Comparison of ENCODE assay signal across 10 cellular contexts in genomic region chr2:120596990-120597594, GRCh38.
DNase-seq lines count a peak whose midpoint lies in the region; ATAC-seq, FAIRE-seq and TF ChIP-seq lines count a peak whose summit lies in the region.
"Had no signal": no experiment of that assay in that cellular context is flagged by ENCODE, and none has a peak within 500 bp of the region (broad histone marks: within the 10 kb centered on the region; RNA-seq: fewer than 3 reads in every experiment).

No MANE protein-coding gene starts in this region.

- H3K27me3 ChIP-seq in HL-60 (ENCODE audit: insufficient read depth, poor library complexity, severe bottlenecking): no peaks in the 10 kb centered on the region
- H3K27me3 ChIP-seq in bronchial epithelial cell (ENCODE audit: control insufficient read depth, insufficient read depth, low read length): no peaks in the 10 kb centered on the region
- peaks cover 0 to 24% (median 0%) of the 10 kb centered on the region in 7 donors for H3K27me3 ChIP-seq in spleen (replicated peaks in 1 of 7)

- H3K9me3 ChIP-seq in kidney (ENCODE audit: control insufficient read depth in 1 of 2, low read length in 2 of 2) (no peaks in the 10 kb centered on the region), spleen (peaks cover 0 to 5% (median 0%) of the 10 kb centered on the region in 8 donors)

- TF ChIP-seq POLR2A in spleen (IDR thresholded peaks at IDR 0.05) (no peak), GM12891 (IDR thresholded peaks at IDR 0.05; ENCODE audit: low read depth, low read length) (no peak)

- CTCF ChIA-PET in RWPE1 (lab: Yijun Ruan, JAX): interaction anchor here (0.5 to 0.9 kb wide), 2 partner anchors 46 to 259 kb away, joined by 3 read pairs; no protein-coding TSS in a partner anchor

- H3K4me3 ChIP-seq in HL-60 (replicated peaks; ENCODE audit: insufficient read depth, low read length) (peak overlapping the region; percentile 28), bronchial epithelial cell (ENCODE audit: low read depth, low read length) (no peak overlapping the region), kidney (ENCODE audit: low read length in 2 of 2) (no peak overlapping the region), spleen (peak overlapping the region in 1 of 8 donors; percentile 7)

- POLR2A ChIA-PET in RWPE1 (lab: Yijun Ruan, JAX; ENCODE audit: low non-redundant PET): no interaction called here

- 66 to 78% (median 70%) methylated on average over 12 of the region's 12 CpGs for WGBS in spleen, 5 donors

- H3K9ac ChIP-seq in kidney (ENCODE audit: low read length in 2 of 2): no peak overlapping the region

- peak; percentile 40 for FAIRE-seq in bronchial epithelial cell (lab: Jason Lieb, UNC)
- no peak for FAIRE-seq in kidney (lab: Jason Lieb, UNC)
- FAIRE-seq in GM12891 (lab: Jason Lieb, UNC): no peak

- H3K36me3 ChIP-seq in bronchial epithelial cell (ENCODE audit: control insufficient read depth, insufficient read depth, low read length) (no peaks in the 10 kb centered on the region), kidney (ENCODE audit: control insufficient read depth in 1 of 2, insufficient read depth in 2 of 2, low read length in 2 of 2) (no peaks in the 10 kb centered on the region), spleen (no peaks in the 10 kb centered on the region)

- intact Hi-C loops in kidney (cut with DNase I): no loop called here
- intact Hi-C loops in spleen (cut with DNase I; ENCODE audit: low total_unique reads): no loop called here

- no peaks in the 10 kb centered on the region for H3K4me1 ChIP-seq in kidney (ENCODE audit: control insufficient read depth in 1 of 2, insufficient read depth in 1 of 2, low read depth in 1 of 2, low read length in 2 of 2)
- no peaks in the 10 kb centered on the region for H3K4me1 ChIP-seq in spleen

- TF ChIP-seq CTCF in HL-60 (IDR thresholded peaks at IDR 0.05; ENCODE audit: insufficient read depth, low read length): no peak
- no peak for TF ChIP-seq CTCF in bronchial epithelial cell (IDR thresholded peaks at IDR 0.05; ENCODE audit: insufficient read depth, low read length, severe bottlenecking)
- no peak for TF ChIP-seq CTCF in kidney (IDR thresholded peaks at IDR 0.05; ENCODE audit: borderline replicate concordance, extremely low read depth, insufficient read depth)
- no peak for TF ChIP-seq CTCF in spleen (IDR thresholded peaks at IDR 0.05 in 8 of 11, conservative IDR thresholded peaks at IDR 0.05 in 3 of 11)
- no peak for TF ChIP-seq CTCF in RWPE1 (conservative IDR thresholded peaks at IDR 0.05; ENCODE audit: low read depth)

- H3K27ac ChIP-seq in HL-60 (replicated peaks) (peak overlapping the region; percentile 96), kidney (ENCODE audit: low read depth in 2 of 2, low read length in 2 of 2) (no peak overlapping the region), spleen (peak overlapping the region in 3 of 8 donors; percentile 14 to 63 (median 49)), RWPE1 (no peak overlapping the region)

- ATAC-seq in esophagus mucosa: no peak

- DNase-seq in HL-60 (ENCODE audit: low read depth in 1 of 2, low spot score in 1 of 2) (peak; percentile 92), bronchial epithelial cell (ENCODE audit: low read depth) (no peak), kidney (peak; percentile 68), spleen (peak; percentile 37), NCI-H446 (lab: John Stamatoyannopoulos, UW) (no peak), RWPE1 (ENCODE audit: low spot score) (no peak), GM12891 (ENCODE audit: insufficient read length, low spot score) (no peak)
- DNase-seq: activated CD4-positive, alpha-beta T cell treated with anti-CD3 and anti-CD28 coated beads, Interleukin-2, amount 50 U/mL, for 4 hours; cortex of kidney had no signal

TF ChIP-seq in GM12891, 5 proteins besides CTCF, POLR2A, EP300 and RAD21:
- TF ChIP-seq SPI1 (IDR thresholded peaks at IDR 0.05; ENCODE audit: low read depth, low read length): no peak
- no peak for TF ChIP-seq PAX5 (IDR thresholded peaks at IDR 0.05; ENCODE audit: insufficient read depth, low read length, severe bottlenecking)
- no peak for TF ChIP-seq POLR2AphosphoS5 (IDR thresholded peaks at IDR 0.05; ENCODE audit: low read depth, low read length)
- no peak for TF ChIP-seq TAF1 (IDR thresholded peaks at IDR 0.05; ENCODE audit: low read depth, low read length)
- TF ChIP-seq POU2F2 (IDR thresholded peaks at IDR 0.05; ENCODE audit: low read depth, low read length): no peak
TF ChIP-seq in GM12891: peak in this region for 0.

Comparison
In these comparisons a context has a peak if more than half of its experiments do, and no peak if none do; other contexts are left out.
1. DNase-seq: peak in HL-60 (2 of 2), kidney (single experiment) and spleen (single experiment); none in bronchial epithelial cell (single experiment), NCI-H446 (0 of 2), RWPE1 (single experiment) and GM12891 (single experiment).